Comparison of ENCODE assay signal across 9 cellular contexts in genomic region chr4:147981305-147981704, GRCh38.
DNase-seq lines count a peak whose midpoint lies in the region; ATAC-seq and TF ChIP-seq lines count a peak whose summit lies in the region.
"Had no signal": no experiment of that assay in that cellular context is flagged by ENCODE, and none has a peak within 500 bp of the region (broad histone marks: within the 10 kb centered on the region; RNA-seq: fewer than 3 reads in every experiment).

No MANE protein-coding gene starts in this region.

- H3K4me3 ChIP-seq in GM23248 (no peak overlapping the region), uterus (no peak overlapping the region)

- TF ChIP-seq POLR2A in uterus (IDR thresholded peaks at IDR 0.05) = no peak

- peak; percentile 98 for ATAC-seq in GM18870 (IDR thresholded peaks at IDR 0.05; ENCODE audit: unreplicated experiment)
- ATAC-seq in HG03460 (IDR thresholded peaks at IDR 0.05; ENCODE audit: unreplicated experiment) = peak; percentile 88

- H3K9me2 ChIP-seq in GM23248 (ENCODE audit: insufficient read depth) = no peaks in the 10 kb centered on the region

- no peak for TF ChIP-seq CTCF in uterus (IDR thresholded peaks at IDR 0.05)

- DNase-seq in GM23248 = peak; percentile 78
- peak; percentile 66 for DNase-seq in myocyte (ENCODE audit: low read depth)
- DNase-seq in ACHN = no peak
- DNase-seq in SW480 (ENCODE audit: low spot score) = no peak
- no peak for DNase-seq in uterus
- DNase-seq: SHP77 had no signal

- H3K36me3 ChIP-seq in GM23248 (ENCODE audit: low read depth) (no peaks in the 10 kb centered on the region), uterus (no peaks in the 10 kb centered on the region)

- 38 to 39% methylated on average over 1 of the region's 1 CpG for WGBS in GM23248 (ENCODE audit: low coverage in 1 of 2, low lambda C conversion rate in 2 of 2, missing lambda C conversion rate in 2 of 2), 2 experiments

- H4K20me1 ChIP-seq in GM23248 (ENCODE audit: insufficient read depth) = no peaks in the 10 kb centered on the region

- H3K27me3 ChIP-seq in GM23248 (replicated peaks; ENCODE audit: insufficient read depth) (no peaks in the 10 kb centered on the region), uterus (no peaks in the 10 kb centered on the region)

- in situ Hi-C loops in GM23248 (cut with MboI) = no loop called here
- in situ Hi-C loops in ACHN (cut with HindIII; ENCODE audit: low pct_ligation_motif_present, low pct_unique_long_range_greater_than_20kb, low sequenced_read_pairs) = no loop called here

- H3F3A ChIP-seq in GM23248 (ENCODE audit: insufficient read depth) = peaks cover 19% of the 10 kb centered on the region; the same call in 1 of the 2 replicates

- H3K4me1 ChIP-seq in GM23248 (ENCODE audit: insufficient read depth) = peaks cover 21% of the 10 kb centered on the region
- no peaks in the 10 kb centered on the region for H3K4me1 ChIP-seq in uterus

- H3K9me3 ChIP-seq in GM23248 (ENCODE audit: low read depth) = no peaks in the 10 kb centered on the region
- no peaks in the 10 kb centered on the region for H3K9me3 ChIP-seq in uterus

- intact Hi-C loops in uterus (cut with DNase I; ENCODE audit: low total_unique reads) = no loop called here

- H3K4me2 ChIP-seq in GM23248 (ENCODE audit: unreplicated experiment) = peak overlapping the region; percentile 47

- no peak overlapping the region for H3K9ac ChIP-seq in GM23248

- H3K27ac ChIP-seq in GM23248 = peak overlapping the region; percentile 34
- H3K27ac ChIP-seq in uterus = no peak overlapping the region
- H3K27ac ChIP-seq: epithelial cell of prostate had no signal

- H3K79me2 ChIP-seq in GM23248 (ENCODE audit: insufficient read depth) = peaks cover 83% of the 10 kb centered on the region

- no peak overlapping the region for H2AFZ ChIP-seq in GM23248

Comparison
In these comparisons a context has a peak if more than half of its experiments do, and no peak if none do; other contexts are left out.
1. DNase-seq: peak in GM23248 (single experiment) and myocyte (single experiment); none in ACHN (single experiment), SW480 (single experiment) and uterus (0 of 2).